Comparison of ENCODE assay signal across 26 cellular contexts in genomic region chr17:11979795-11980194, GRCh38.
"Had no signal": no experiment of that assay in that cellular context is flagged by ENCODE, and none has a peak within 500 bp of the region (broad histone marks: within the 10 kb centered on the region; RNA-seq: fewer than 3 reads in every experiment).

No MANE protein-coding gene starts in this region.

- DNase-seq: colonic mucosa; cortex of kidney; effector CD8-positive, alpha-beta T cell; effector memory CD8-positive, alpha-beta T cell; endodermal cell; erythroblast; esophagus squamous epithelium; foreskin fibroblast; foreskin melanocyte; gastrocnemius medialis; glutamatergic neuron; head of caudate nucleus; heart right ventricle; hippocampal formation; kidney; left cardiac atrium; left lung; left ventricle myocardium superior; lower lobe of right lung; mesenchymal stem cell; mucosa of descending colon; naive B cell had no signal

- H3K9me3 ChIP-seq: colonic mucosa, esophagus squamous epithelium, gastrocnemius medialis, heart right ventricle, left lung, lower lobe of right lung, mucosa of descending colon had no signal

- FAIRE-seq: endometrium, islet of Langerhans, kidney had no signal

- H3K36me3 ChIP-seq: colonic mucosa had no signal

- H3K4me3 ChIP-seq: colonic mucosa, esophagus squamous epithelium, gastrocnemius medialis, heart right ventricle, left lung, lower lobe of right lung, mucosa of descending colon had no signal

- ATAC-seq: effector memory CD8-positive, alpha-beta T cell; esophagus mucosa; gastrocnemius medialis; heart right ventricle; left cardiac atrium; left lung; left ventricle myocardium superior; lower lobe of right lung; mucosa of descending colon had no signal

- H3K27ac ChIP-seq: colonic mucosa, epithelial cell of prostate, esophagus squamous epithelium, gastrocnemius medialis, heart right ventricle, left lung, lower lobe of right lung had no signal

- H3K27me3 ChIP-seq: colonic mucosa, esophagus squamous epithelium, gastrocnemius medialis, heart right ventricle, left lung had no signal

- H3K4me1 ChIP-seq: colonic mucosa, gastrocnemius medialis, heart right ventricle, left lung, lower lobe of right lung had no signal
